Comparison of ENCODE assay signal across 15 cellular contexts in genomic region chr2:239260546-239261327, GRCh38.
DNase-seq lines count a peak whose midpoint lies in the region; ATAC-seq and TF ChIP-seq lines count a peak whose summit lies in the region.
"Had no signal": no experiment of that assay in that cellular context is flagged by ENCODE, and none has a peak within 500 bp of the region (broad histone marks: within the 10 kb centered on the region; RNA-seq: fewer than 3 reads in every experiment).

No MANE protein-coding gene starts in this region.

- peaks cover 75% of the 10 kb centered on the region for H3K79me2 ChIP-seq in GM23248 (ENCODE audit: insufficient read depth)

- no peak for DNase-seq in CD4-positive, alpha-beta memory T cell
- DNase-seq in adrenal gland, result peak in 4 of 7 donors; percentile 10 to 52 (median 16)
- no peak for DNase-seq in natural killer cell treated with Interleukin-12 subunit alpha and Interleukin-12 subunit beta and Interleukin-15 and Interleukin-18, amount 100 ng/mL, for 72 hours (ENCODE audit: low spot score)
- DNase-seq in osteocyte (ENCODE audit: extremely low spot score, unreplicated experiment), result no peak
- no peak for DNase-seq in GM23248
- no peak for DNase-seq in NCI-H146 (lab: John Stamatoyannopoulos, UW)
- DNase-seq: activated CD4-positive, alpha-beta T cell treated with anti-CD3 and anti-CD28 coated beads for 1 hour; activated gamma-delta T cell; C1 segment of cervical spinal cord; foreskin keratinocyte; mesendoderm; NCI-H1694 treated with DMSO at 0.1 percent for 48 hours; NCI-H510A; PC-3 had no signal

- H3K4me1 ChIP-seq in BLaER1 (peaks cover 79% of the 10 kb centered on the region), adrenal gland (replicated peaks in 1 of 2) (peaks cover 22 to 59% of the 10 kb centered on the region in 2 donors), GM23248 (ENCODE audit: insufficient read depth) (peaks cover 27% of the 10 kb centered on the region)
- peaks cover 91% of the 10 kb centered on the region for H3K4me1 ChIP-seq in CD4-positive, alpha-beta memory T cell (ENCODE audit: insufficient read depth, low read length)

- H3K4me2 ChIP-seq in BLaER1 (peak overlapping the region; percentile 65), GM23248 (ENCODE audit: unreplicated experiment) (no peak overlapping the region)

- H3K27ac ChIP-seq in BLaER1 (peak overlapping the region; percentile 29), adrenal gland (peak overlapping the region in 1 of 5 donors; percentile 36), GM23248 (no peak overlapping the region)
- H3K27ac ChIP-seq in CD4-positive, alpha-beta memory T cell (ENCODE audit: low read depth, low read length), result peak overlapping the region; percentile 57
- H3K27ac ChIP-seq: foreskin keratinocyte had no signal

- H2AFZ ChIP-seq in GM23248, result no peak overlapping the region

- H4K20me1 ChIP-seq in BLaER1 (peaks cover 66% of the 10 kb centered on the region), GM23248 (ENCODE audit: insufficient read depth) (no peaks in the 10 kb centered on the region)

- H3K27me3 ChIP-seq in BLaER1 (no peaks in the 10 kb centered on the region), adrenal gland (no peaks in the 10 kb centered on the region), GM23248 (replicated peaks; ENCODE audit: insufficient read depth) (no peaks in the 10 kb centered on the region)
- no peaks in the 10 kb centered on the region for H3K27me3 ChIP-seq in CD4-positive, alpha-beta memory T cell (ENCODE audit: insufficient read depth, low read length)
- H3K27me3 ChIP-seq: foreskin keratinocyte had no signal

- intact Hi-C loops in CD4-positive, alpha-beta memory T cell (cut with micrococcal nuclease), result loop anchor here (10.0 kb wide), 2 partner anchors 364 to 734 kb away; no protein-coding TSS in a partner anchor
- intact Hi-C loops in adrenal gland (cut with DNase I), result no loop called here

- H3K36me3 Mint-ChIP-seq in CD4-positive, alpha-beta memory T cell, result peaks cover 18 to 21% of the 10 kb centered on the region in 2 donors
- peaks cover 8% of the 10 kb centered on the region for H3K36me3 Mint-ChIP-seq in natural killer cell treated with Interleukin-12 subunit alpha and Interleukin-12 subunit beta and Interleukin-15 and Interleukin-18, amount 100 ng/mL, for 72 hours
- H3K36me3 Mint-ChIP-seq in osteocyte (ENCODE audit: unreplicated experiment), result no peaks in the 10 kb centered on the region

- TF ChIP-seq CTCF in adrenal gland (IDR thresholded peaks at IDR 0.05), result no peak
- no peak for TF ChIP-seq CTCF in osteocyte (IDR thresholded peaks at IDR 0.05)

- H3K9ac ChIP-seq in BLaER1 (no peak overlapping the region), GM23248 (no peak overlapping the region)

- H3K27me3 Mint-ChIP-seq in CD4-positive, alpha-beta memory T cell, result no peaks in the 10 kb centered on the region
- H3K27me3 Mint-ChIP-seq in natural killer cell treated with Interleukin-12 subunit alpha and Interleukin-12 subunit beta and Interleukin-15 and Interleukin-18, amount 100 ng/mL, for 72 hours, result no peaks in the 10 kb centered on the region
- no peaks in the 10 kb centered on the region for H3K27me3 Mint-ChIP-seq in osteocyte (ENCODE audit: unreplicated experiment)

- H3K4me3 Mint-ChIP-seq in CD4-positive, alpha-beta memory T cell, result peak overlapping the region in 6 of 8 donors; percentile 78 to 92 (median 85)
- peak overlapping the region; percentile 73 for H3K4me3 Mint-ChIP-seq in natural killer cell treated with Interleukin-12 subunit alpha and Interleukin-12 subunit beta and Interleukin-15 and Interleukin-18, amount 100 ng/mL, for 72 hours
- no peak overlapping the region for H3K4me3 Mint-ChIP-seq in osteocyte (ENCODE audit: unreplicated experiment)

- POLR2A ChIA-PET in CD4-positive, alpha-beta memory T cell (lab: Charles Lee; ENCODE audit: partially characterized antibody), result interaction anchor here (0.6 to 2.1 kb wide), 2 partner anchors 14 to 1829 kb away, joined by 3 to 10 read pairs; no protein-coding TSS in a partner anchor

- no peaks in the 10 kb centered on the region for H3K9me2 ChIP-seq in GM23248 (ENCODE audit: insufficient read depth)

- no peak for TF ChIP-seq POLR2A in adrenal gland (IDR thresholded peaks at IDR 0.05)

- H3K9me3 ChIP-seq in BLaER1 (peaks cover 18% of the 10 kb centered on the region), adrenal gland (replicated peaks in 1 of 3) (no peaks in the 10 kb centered on the region), GM23248 (ENCODE audit: low read depth) (no peaks in the 10 kb centered on the region)
- H3K9me3 ChIP-seq in CD4-positive, alpha-beta memory T cell (ENCODE audit: control insufficient read depth in 1 of 2, low read length in 2 of 2), result peaks cover 0 to 3% of the 10 kb centered on the region in 2 donors

- in situ Hi-C loops in GM23248 (cut with MboI), result no loop called here

- H3K9me3 Mint-ChIP-seq in CD4-positive, alpha-beta memory T cell, result peaks cover 0 to 18% (median 7%) of the 10 kb centered on the region in 8 donors
- peaks cover 4% of the 10 kb centered on the region for H3K9me3 Mint-ChIP-seq in natural killer cell treated with Interleukin-12 subunit alpha and Interleukin-12 subunit beta and Interleukin-15 and Interleukin-18, amount 100 ng/mL, for 72 hours
- H3K9me3 Mint-ChIP-seq in osteocyte (ENCODE audit: unreplicated experiment), result peaks cover 13% of the 10 kb centered on the region

- H3F3A ChIP-seq in GM23248 (ENCODE audit: insufficient read depth), result peaks cover 8% of the 10 kb centered on the region; the same call in 1 of the 2 replicates

- H3K27ac Mint-ChIP-seq in CD4-positive, alpha-beta memory T cell, result peak overlapping the region; percentile 65 to 97 (median 90)
- H3K27ac Mint-ChIP-seq in natural killer cell treated with Interleukin-12 subunit alpha and Interleukin-12 subunit beta and Interleukin-15 and Interleukin-18, amount 100 ng/mL, for 72 hours, result peak overlapping the region in 1 of 2 donors; percentile 55
- no peak overlapping the region for H3K27ac Mint-ChIP-seq in osteocyte (ENCODE audit: unreplicated experiment)

- peaks cover 10% of the 10 kb centered on the region for H3K36me3 ChIP-seq in BLaER1
- H3K36me3 ChIP-seq in CD4-positive, alpha-beta memory T cell (ENCODE audit: insufficient read depth, low read length), result no peaks in the 10 kb centered on the region
- H3K36me3 ChIP-seq in adrenal gland (replicated peaks in 1 of 2), result no peaks in the 10 kb centered on the region
- no peaks in the 10 kb centered on the region for H3K36me3 ChIP-seq in GM23248 (ENCODE audit: low read depth)

- no peak for ATAC-seq in natural killer cell treated with Interleukin-12 subunit alpha and Interleukin-12 subunit beta and Interleukin-15 and Interleukin-18, amount 100 ng/mL, for 72 hours
- ATAC-seq: foreskin keratinocyte, PC-3 had no signal

- H3K4me3 ChIP-seq in BLaER1 (no peak overlapping the region), adrenal gland (no peak overlapping the region), GM23248 (no peak overlapping the region)
- no peak overlapping the region for H3K4me3 ChIP-seq in CD4-positive, alpha-beta memory T cell (ENCODE audit: low read length in 2 of 2)

- CTCF ChIA-PET in CD4-positive, alpha-beta memory T cell (lab: Charles Lee; ENCODE audit: partially characterized antibody), result interaction anchor here (1.2 kb wide), 1 partner anchor 117 kb away, joined by 3 read pairs; no protein-coding TSS in a partner anchor

- peaks cover 55 to 95% (median 74%) of the 10 kb centered on the region in 4 donors for H3K4me1 Mint-ChIP-seq in CD4-positive, alpha-beta memory T cell
- H3K4me1 Mint-ChIP-seq in natural killer cell treated with Interleukin-12 subunit alpha and Interleukin-12 subunit beta and Interleukin-15 and Interleukin-18, amount 100 ng/mL, for 72 hours (ENCODE audit: low read depth in 2 of 2), result peaks cover 66 to 70% of the 10 kb centered on the region in 2 donors
- H3K4me1 Mint-ChIP-seq in osteocyte (ENCODE audit: unreplicated experiment), result peaks cover 21% of the 10 kb centered on the region

- 90 to 97% (median 94%) methylated on average over 11 to 21 of the region's 21 CpGs for WGBS in adrenal gland, 4 donors
- 97 to 98% methylated on average over 21 of the region's 21 CpGs for WGBS in GM23248 (ENCODE audit: low coverage in 1 of 2, low lambda C conversion rate in 2 of 2, missing lambda C conversion rate in 2 of 2), 2 experiments

Comparison
In these comparisons a context has a peak if more than half of its experiments do, and no peak if none do; other contexts are left out.
1. DNase-seq: peak in adrenal gland (4 of 7); none in CD4-positive, alpha-beta memory T cell (0 of 5), natural killer cell treated with Interleukin-12 subunit alpha and Interleukin-12 subunit beta and Interleukin-15 and Interleukin-18, amount 100 ng/mL, for 72 hours (single experiment), osteocyte (single experiment), GM23248 (single experiment) and NCI-H146 (single experiment).